8 cellular contexts compared by ENCODE assay signal in genomic region chr17:17683710-17684365, GRCh38. TPM values are rescaled to one million over a fixed set of nuclear protein-coding genes. Genes with fewer than 3 reads are reported as not detected.
DNase-seq lines count a peak whose midpoint lies in the region; ATAC-seq and TF ChIP-seq lines count a peak whose summit lies in the region.

No MANE protein-coding gene starts in this region.

- DNase-seq in SK-N-SH (no peak), DMS114 treated with DMSO at 0.1 percent for 48 hours (lab: John Stamatoyannopoulos, UW; ENCODE audit: unreplicated experiment) (no peak), pons (ENCODE audit: low spot score) (no peak), ureter (ENCODE audit: low spot score) (no peak)
- no peak for DNase-seq in activated T-helper 1 cell treated with anti-CD3 and anti-CD28 coated beads, Interleukin-12 subunit alpha, Interleukin-12 subunit beta, Interleukin-2, Interleukin-4 antibody, amounts not matched to agents 30 ng/mL and 10 ng/mL and 1 ng/mL, durations not matched to agents 14 hours and 24 hours and 36 hours (ENCODE audit: low spot score)

- intact Hi-C loops in activated T-helper 1 cell treated with anti-CD3 and anti-CD28 coated beads, Interleukin-12 subunit alpha, Interleukin-12 subunit beta, Interleukin-2, Interleukin-4 antibody, amounts not matched to agents 30 ng/mL and 10 ng/mL and 1 ng/mL, durations not matched to agents 14 hours and 24 hours and 36 hours (cut with micrococcal nuclease), result loop anchor here (1.0 to 5.0 kb wide), 4 partner anchors 38 to 498 kb away; partner anchors contain the start of genes ALKBH5, DRC3 and TOM1L2

- H3K9me3 Mint-ChIP-seq in activated T-helper 1 cell treated with anti-CD3 and anti-CD28 coated beads, Interleukin-12 subunit alpha, Interleukin-12 subunit beta, Interleukin-2, Interleukin-4 antibody, amounts not matched to agents 30 ng/mL and 10 ng/mL and 1 ng/mL, durations not matched to agents 14 hours and 24 hours and 36 hours, result no peaks in the 10 kb centered on the region

- H3K4me1 Mint-ChIP-seq in activated T-helper 1 cell treated with anti-CD3 and anti-CD28 coated beads, Interleukin-12 subunit alpha, Interleukin-12 subunit beta, Interleukin-2, Interleukin-4 antibody, amounts not matched to agents 30 ng/mL and 10 ng/mL and 1 ng/mL, durations not matched to agents 14 hours and 24 hours and 36 hours (ENCODE audit: low read depth), result peaks cover 18% of the 10 kb centered on the region

- H3K27me3 ChIP-seq in SK-N-SH (ENCODE audit: insufficient read depth) (no peaks in the 10 kb centered on the region), iPS-18a (ENCODE audit: control insufficient read depth, insufficient read depth, low read length) (peaks cover 82% of the 10 kb centered on the region), subcutaneous abdominal adipose tissue (ENCODE audit: control insufficient read depth in 5 of 5, insufficient read depth in 4 of 5, low read length in 5 of 5) (no peaks in the 10 kb centered on the region)

- H2AFZ ChIP-seq in SK-N-SH (ENCODE audit: low read depth), result no peak overlapping the region

- CTCF ChIA-PET in SK-N-SH (lab: Yijun Ruan, JAX), result interaction anchor here (0.8 to 5.6 kb wide), 10 partner anchors 9 to 236 kb away, joined by 3 to 66 read pairs (median 4); no protein-coding TSS in a partner anchor

- 87% methylated on average over 7 of the region's 7 CpGs for WGBS in SK-N-SH (ENCODE audit: low lambda C conversion rate)

- no peaks in the 10 kb centered on the region for H3K9me2 ChIP-seq in SK-N-SH

- peaks cover 73% of the 10 kb centered on the region for H3K79me2 ChIP-seq in SK-N-SH (ENCODE audit: insufficient read depth)

- H3K9me3 ChIP-seq in SK-N-SH (no peaks in the 10 kb centered on the region), iPS-18a (ENCODE audit: control insufficient read depth, low read depth, low read length) (no peaks in the 10 kb centered on the region), subcutaneous abdominal adipose tissue (ENCODE audit: control insufficient read depth in 5 of 5, low read length in 5 of 5) (no peaks in the 10 kb centered on the region)

- H3K4me1 ChIP-seq in SK-N-SH (ENCODE audit: control insufficient read depth in 1 of 2, insufficient read depth in 2 of 2, low read depth in 1 of 2, low read length in 1 of 2), result peaks cover 33 to 39% of the 10 kb centered on the region in 2 experiments
- peaks cover 14% of the 10 kb centered on the region for H3K4me1 ChIP-seq in iPS-18a (ENCODE audit: control insufficient read depth, low read depth, low read length)
- H3K4me1 ChIP-seq in subcutaneous abdominal adipose tissue (ENCODE audit: control insufficient read depth in 5 of 5, insufficient read depth in 5 of 5, low read length in 5 of 5), result peaks cover 6 to 43% (median 28%) of the 10 kb centered on the region in 5 donors

- peak overlapping the region; percentile 94 to 96 for H3K27ac ChIP-seq in SK-N-SH (ENCODE audit: low read depth in 2 of 2, low read length in 1 of 2)
- H3K27ac ChIP-seq in iPS-18a (ENCODE audit: low read length), result no peak overlapping the region
- H3K27ac ChIP-seq in subcutaneous abdominal adipose tissue (ENCODE audit: low read depth, low read length), result peak overlapping the region; percentile 80

- peaks cover 8% of the 10 kb centered on the region for H3K27me3 Mint-ChIP-seq in activated T-helper 1 cell treated with anti-CD3 and anti-CD28 coated beads, Interleukin-12 subunit alpha, Interleukin-12 subunit beta, Interleukin-2, Interleukin-4 antibody, amounts not matched to agents 30 ng/mL and 10 ng/mL and 1 ng/mL, durations not matched to agents 14 hours and 24 hours and 36 hours (ENCODE audit: insufficient read depth)

- no peak for TF ChIP-seq EP300 in SK-N-SH (IDR thresholded peaks at IDR 0.05; ENCODE audit: borderline replicate concordance in 1 of 2, low read depth in 1 of 2, low read length in 1 of 2)

- peak overlapping the region; percentile 81 to 85; a peak in 3 of 4 replicates for H3K4me3 ChIP-seq in SK-N-SH (ENCODE audit: low read depth in 2 of 2, low read length in 1 of 2)
- H3K4me3 ChIP-seq in iPS-18a (ENCODE audit: low read length), result peak overlapping the region; percentile 60
- peak overlapping the region in 1 of 5 donors; percentile 70 for H3K4me3 ChIP-seq in subcutaneous abdominal adipose tissue (ENCODE audit: low read depth in 1 of 5, low read length in 5 of 5)

- H3F3A ChIP-seq in SK-N-SH (replicated peaks; ENCODE audit: insufficient read depth), result peaks cover 14% of the 10 kb centered on the region

- ATAC-seq in SK-N-SH treated with all-trans-retinoic acid at 6 μM for 48 hours, result no peak

- H4K20me1 ChIP-seq in SK-N-SH (ENCODE audit: insufficient read depth), result peaks cover 24% of the 10 kb centered on the region

- TF ChIP-seq CTCF in SK-N-SH (IDR thresholded peaks at IDR 0.05), result no peak

- no peaks in the 10 kb centered on the region for H3K36me3 ChIP-seq in SK-N-SH (replicated peaks in 1 of 2; ENCODE audit: control insufficient read depth in 1 of 2, insufficient read depth in 2 of 2, low read length in 1 of 2)
- H3K36me3 ChIP-seq in iPS-18a (ENCODE audit: control insufficient read depth, low read depth, low read length), result no peaks in the 10 kb centered on the region
- no peaks in the 10 kb centered on the region for H3K36me3 ChIP-seq in subcutaneous abdominal adipose tissue (ENCODE audit: control insufficient read depth in 5 of 5, insufficient read depth in 5 of 5, low read length in 5 of 5)

- POLR2A ChIA-PET in SK-N-SH (lab: Yijun Ruan, JAX), result interaction anchor here (0.6 to 2.3 kb wide), 3 partner anchors 9 to 152 kb away, joined by 3 to 9 read pairs (median 8); partner anchors contain the start of gene SREBF1

- peak overlapping the region; percentile 85 for H3K4me3 Mint-ChIP-seq in activated T-helper 1 cell treated with anti-CD3 and anti-CD28 coated beads, Interleukin-12 subunit alpha, Interleukin-12 subunit beta, Interleukin-2, Interleukin-4 antibody, amounts not matched to agents 30 ng/mL and 10 ng/mL and 1 ng/mL, durations not matched to agents 14 hours and 24 hours and 36 hours

- peak overlapping the region; percentile 97 for H3K4me2 ChIP-seq in SK-N-SH

- TF ChIP-seq RAD21 in SK-N-SH (IDR thresholded peaks at IDR 0.05; ENCODE audit: low read length), result no peak

- H3K27ac Mint-ChIP-seq in activated T-helper 1 cell treated with anti-CD3 and anti-CD28 coated beads, Interleukin-12 subunit alpha, Interleukin-12 subunit beta, Interleukin-2, Interleukin-4 antibody, amounts not matched to agents 30 ng/mL and 10 ng/mL and 1 ng/mL, durations not matched to agents 14 hours and 24 hours and 36 hours, result peak overlapping the region; percentile 89

- peak overlapping the region; percentile 95; the same call in 1 of the 2 replicates for H3K9ac ChIP-seq in SK-N-SH
- no peak overlapping the region for H3K9ac ChIP-seq in iPS-18a (ENCODE audit: low read length)
- H3K9ac ChIP-seq in subcutaneous abdominal adipose tissue (ENCODE audit: low read length in 5 of 5), result peak overlapping the region in 3 of 5 donors; percentile 37 to 86 (median 83)

- peaks cover 9% of the 10 kb centered on the region for H3K36me3 Mint-ChIP-seq in activated T-helper 1 cell treated with anti-CD3 and anti-CD28 coated beads, Interleukin-12 subunit alpha, Interleukin-12 subunit beta, Interleukin-2, Interleukin-4 antibody, amounts not matched to agents 30 ng/mL and 10 ng/mL and 1 ng/mL, durations not matched to agents 14 hours and 24 hours and 36 hours (ENCODE audit: low read depth)

TF ChIP-seq in SK-N-SH, 30 proteins besides CTCF, POLR2A, EP300 and RAD21 (continues in another document):
- TF ChIP-seq FOXM1 (IDR thresholded peaks at IDR 0.05; ENCODE audit: low read depth) (no peak), IRF3 (IDR thresholded peaks at IDR 0.05; ENCODE audit: low read depth, low read length) (no peak), USF1 (IDR thresholded peaks at IDR 0.05; ENCODE audit: borderline replicate concordance, low read depth) (no peak)

TF ChIP-seq in SK-N-SH treated with all-trans-retinoic acid at 6 μM for 48 hours, 23 proteins besides CTCF, POLR2A, EP300 and RAD21 (continues in another document):
- TF ChIP-seq POU6F1 (CRISPR knock-in tag; IDR thresholded peaks at IDR 0.05; ENCODE audit: borderline replicate concordance, low read depth), result no peak
- no peak for TF ChIP-seq GLIS3 (CRISPR knock-in tag; IDR thresholded peaks at IDR 0.05)
- no peak for TF ChIP-seq ESRRG (CRISPR knock-in tag; IDR thresholded peaks at IDR 0.05)
- no peak for TF ChIP-seq SNAI2 (CRISPR knock-in tag; IDR thresholded peaks at IDR 0.05)
- no peak for TF ChIP-seq ZC3H10 (CRISPR knock-in tag; IDR thresholded peaks at IDR 0.05)
- no peak for TF ChIP-seq ISL1 (CRISPR knock-in tag; IDR thresholded peaks at IDR 0.05)
- TF ChIP-seq ZFP30 (CRISPR knock-in tag; IDR thresholded peaks at IDR 0.05), result no peak
- TF ChIP-seq BACH2 (CRISPR knock-in tag; IDR thresholded peaks at IDR 0.05; ENCODE audit: borderline replicate concordance), result no peak
- TF ChIP-seq ZNF565 (CRISPR knock-in tag; conservative IDR thresholded peaks at IDR 0.05; ENCODE audit: low read depth), result no peak
- TF ChIP-seq RARB (CRISPR knock-in tag; IDR thresholded peaks at IDR 0.05), result no peak

RNA-seq across cellular contexts. Expression of gene RAI1, which starts 2.6 kb away (rescaled TPM):
- 2.6 and 4.7 TPM in 2 replicates for polyA plus RNA-seq in SK-N-SH (2012; rRNA removed)
- 3.4 and 3.9 TPM in 2 replicates for polyA plus RNA-seq in SK-N-SH (2012; cell fraction: cytosol; rRNA removed)
- polyA plus RNA-seq in SK-N-SH (2012; cell fraction: nucleus; rRNA removed), result 16.7 and 20.0 TPM in 2 replicates
- total RNA-seq in activated T-helper 1 cell treated with anti-CD3 and anti-CD28 coated beads, Interleukin-12 subunit alpha, Interleukin-12 subunit beta, Interleukin-2, Interleukin-4 antibody, amounts not matched to agents 30 ng/mL and 10 ng/mL and 1 ng/mL, durations not matched to agents 14 hours and 24 hours and 36 hours, result 31.1 and 32.3 TPM in 2 replicates
- total RNA-seq in ureter, result 117 TPM
